ENCODE assay signal across 8 cellular contexts in genomic region chr6:44000164-44000842, GRCh38.
DNase-seq lines count a peak whose midpoint lies in the region; ATAC-seq, FAIRE-seq and TF ChIP-seq lines count a peak whose summit lies in the region.

No MANE protein-coding gene starts in this region.

- peak; percentile 38 for ATAC-seq in GM18519 (IDR thresholded peaks at IDR 0.05; ENCODE audit: low FRiP score, unreplicated experiment)
- ATAC-seq in HG03442 (IDR thresholded peaks at IDR 0.05; ENCODE audit: unreplicated experiment), result peak; percentile 44

- DNase-seq in kidney tubule cell (ENCODE audit: low spot score) (peak; percentile 60), NCI-H2171 (lab: John Stamatoyannopoulos, UW) (no peak), OCI-M1 (lab: John Stamatoyannopoulos, UW) (no peak), urothelium cell line (ENCODE audit: low spot score) (no peak), HK-2 (ENCODE audit: unreplicated experiment) (no peak)

- TF ChIP-seq POLR2A in Raji (IDR thresholded peaks at IDR 0.05; ENCODE audit: insufficient read depth, low read depth, low read length), result peak; percentile 83

- FAIRE-seq in urothelium cell line (lab: Jason Lieb, UNC), result no peak
